Comparison of ENCODE assay signal across 7 cellular contexts in genomic region chr9:10512144-10512543, GRCh38.
"Had no signal": no experiment of that assay in that cellular context is flagged by ENCODE, and none has a peak within 500 bp of the region (broad histone marks: within the 10 kb centered on the region; RNA-seq: fewer than 3 reads in every experiment).

No MANE protein-coding gene starts in this region.

- H3K27ac ChIP-seq: HL-60, KMS-11 had no signal

- DNase-seq: KBM-7, KG1 had no signal

- H3K9ac ChIP-seq: KMS-11 had no signal

- FAIRE-seq: HTR-8/SVneo, K562 had no signal

- H3K27ac Mint-ChIP-seq: IgD-negative memory B cell had no signal

- ATAC-seq: K562 had no signal

- H3K4me3 Mint-ChIP-seq: IgD-negative memory B cell had no signal

- H3K36me3 Mint-ChIP-seq: IgD-negative memory B cell had no signal

- H3K4me3 ChIP-seq: K562 had no signal

- H3K4me2 ChIP-seq: KMS-11 had no signal

- H3K4me1 Mint-ChIP-seq: IgD-negative memory B cell had no signal

- H3K27me3 Mint-ChIP-seq: IgD-negative memory B cell had no signal
